ENCODE assay signal across 9 cellular contexts in genomic region chr10:121969086-121969485, GRCh38. TPM values are rescaled to one million over a fixed set of nuclear protein-coding genes. Genes with fewer than 3 reads are reported as not detected.
DNase-seq lines count a peak whose midpoint lies in the region; ATAC-seq and TF ChIP-seq lines count a peak whose summit lies in the region.
"Not testable (repeated sequence)": the region's sequence is repeated elsewhere in the genome, so short reads cannot be mapped to it uniquely, and the experiment has no call there.
"Had no signal": no experiment of that assay in that cellular context is flagged by ENCODE, and none has a peak within 500 bp of the region (broad histone marks: within the 10 kb centered on the region; RNA-seq: fewer than 3 reads in every experiment).

No MANE protein-coding gene starts in this region.

- DNase-seq in adrenal gland = peak in 6 of 7 donors; percentile 24 to 50 (median 33)
- peak; percentile 55 for DNase-seq in Right ventricle myocardium superior
- peak; percentile 33 for DNase-seq in left ventricle myocardium superior
- peak; percentile 80 for DNase-seq in left lobe of liver (ENCODE audit: low spot score)
- peak; percentile 59 for DNase-seq in stomach

- not testable (repeated sequence) for H3K4me3 ChIP-seq in adrenal gland, stomach

- ATAC-seq in Right ventricle myocardium superior (ENCODE audit: poor library complexity); left ventricle myocardium superior: not testable (repeated sequence)
- ATAC-seq in left lobe of liver = peak; percentile 51

- H3K36me3 ChIP-seq in adrenal gland (replicated peaks in 1 of 2) (peaks cover 0 to 51% of the 10 kb centered on the region in 2 donors), stomach (peaks cover 29 to 81% (median 76%) of the 10 kb centered on the region in 4 donors)

- H3K9me3 ChIP-seq in adrenal gland (replicated peaks in 1 of 3); stomach: not testable (repeated sequence)

- peaks cover 6 to 11% of the 10 kb centered on the region in 2 donors for H3K4me1 ChIP-seq in adrenal gland (replicated peaks in 1 of 2)
- H3K4me1 ChIP-seq in stomach = peaks cover 9 to 28% (median 16%) of the 10 kb centered on the region in 4 donors

- TF ChIP-seq EP300 in stomach (IDR thresholded peaks at IDR 0.05) = not testable (repeated sequence)

- not testable (repeated sequence) for H3K27ac ChIP-seq in adrenal gland, stomach

- intact Hi-C loops in adrenal gland (cut with DNase I); Right ventricle myocardium superior (cut with DNase I); left ventricle myocardium superior (cut with micrococcal nuclease); stomach (cut with DNase I; ENCODE audit: low total_unique reads): not testable (repeated sequence)

- WGBS in adrenal gland, 4 donors = 82 to 94% (median 83%) methylated on average over 8 of the region's 8 CpGs
- whole genome bisulfite sequencing in stomach, 5 donors = 69 to 89% (median 80%) methylated on average over 8 of the region's 8 CpGs

- TF ChIP-seq POLR2A in adrenal gland (IDR thresholded peaks at IDR 0.05); stomach (IDR thresholded peaks at IDR 0.05): not testable (repeated sequence)

- TF ChIP-seq CTCF in adrenal gland (IDR thresholded peaks at IDR 0.05); stomach (IDR thresholded peaks at IDR 0.05): not testable (repeated sequence)

- not testable (repeated sequence) for H3K27me3 ChIP-seq in adrenal gland, stomach

RNA-seq across cellular contexts. Expression of gene NSMCE4A, which starts 5.9 kb away (rescaled TPM):
- total RNA-seq in adrenal gland = 10 to 100 TPM; 25.6 to 83.6 (median 38.3) TPM
- polyA plus RNA-seq in adrenal gland = 10 to 100 TPM; 37.8 to 94.8 (median 80.4) TPM
- total RNA-seq in Right ventricle myocardium superior = 23.7 TPM
- total RNA-seq in left ventricle myocardium superior = 30.3 TPM
- 31.6 TPM for total RNA-seq in left lobe of liver
- total RNA-seq in stomach = 100 to 1,000 TPM in 4 of 5 donors, 10 to 100 TPM in 1; 90.6 to 441 (median 110) TPM
- 10 to 100 TPM; 43.8 to 87.8 (median 47.7) TPM for polyA plus RNA-seq in stomach

RNA-seq across cellular contexts. Expression of gene TACC2, which starts 19.9 kb away (rescaled TPM):
- 10 to 100 TPM; 11.4 to 27.8 (median 25.1) TPM for total RNA-seq in adrenal gland
- 10 to 100 TPM; 28.9 to 45.7 (median 42.0) TPM for polyA plus RNA-seq in adrenal gland
- total RNA-seq in Right ventricle myocardium superior = 349 TPM
- 377 TPM for total RNA-seq in left ventricle myocardium superior
- total RNA-seq in left lobe of liver = 21.5 TPM
- total RNA-seq in stomach = 100 to 1,000 TPM in 1 of 5 donors, 10 to 100 TPM in 4; 35.2 to 102 (median 73.7) TPM
- 10 to 100 TPM; 29.0 to 49.1 (median 44.4) TPM for polyA plus RNA-seq in stomach
- total RNA-seq: CD4-positive, alpha-beta memory T cell; CD4-positive, CD25-positive, alpha-beta regulatory T cell; CD8-positive, alpha-beta memory T cell had no signal
- polyA plus RNA-seq: CD14-positive monocyte; CD4-positive, alpha-beta memory T cell; CD4-positive, CD25-positive, alpha-beta regulatory T cell; CD8-positive, alpha-beta memory T cell had no signal

RNA-seq across cellular contexts. Expression of gene ATE1, which starts 41.3 kb away (rescaled TPM):
- total RNA-seq in adrenal gland = 10 to 100 TPM; 25.6 to 53.7 (median 35.9) TPM
- polyA plus RNA-seq in adrenal gland = 10 to 100 TPM in 1 of 3 donors, 1 to 10 TPM in 2; 4.2 to 23.1 (median 5.4) TPM
- 34.6 TPM for total RNA-seq in Right ventricle myocardium superior
- 36.9 TPM for total RNA-seq in left ventricle myocardium superior
- 20.1 TPM for total RNA-seq in left lobe of liver
- 10 to 100 TPM in 3 of 5 donors, 1 to 10 TPM in 2; 8.8 to 47.4 (median 17.0) TPM for total RNA-seq in stomach
- polyA plus RNA-seq in stomach = 1 to 10 TPM; 4.9 to 9.2 (median 6.9) TPM
